ENCODE assay signal across 9 cellular contexts in genomic region chrX:86806786-86807185, GRCh38.
DNase-seq lines count a peak whose midpoint lies in the region; ATAC-seq and TF ChIP-seq lines count a peak whose summit lies in the region.
"Had no signal": no experiment of that assay in that cellular context is flagged by ENCODE, and none has a peak within 500 bp of the region (broad histone marks: within the 10 kb centered on the region; RNA-seq: fewer than 3 reads in every experiment).

No MANE protein-coding gene starts in this region.

- no peak overlapping the region for H3K4me3 ChIP-seq in GM23338
- H3K4me3 ChIP-seq in OCI-LY7 (ENCODE audit: low read depth, low read length, poor library complexity, severe bottlenecking) = no peak overlapping the region
- H3K4me3 ChIP-seq in lower leg skin (ENCODE audit: low read depth, poor library complexity, severe bottlenecking) = no peak overlapping the region

- no peaks in the 10 kb centered on the region for H3K27me3 Mint-ChIP-seq in GM23338 (ENCODE audit: insufficient read depth, low read depth, poor library complexity)
- H3K27me3 Mint-ChIP-seq in activated T-helper 17 cell treated with anti-CD3 and anti-CD28 coated beads, Interleukin-2, amount 50 U/mL, for 72 hours = no peaks in the 10 kb centered on the region
- H3K27me3 Mint-ChIP-seq: dendritic cell treated with granulocyte-macrophage colony-stimulating factor and Interleukin-4, amounts not matched to agents 40 ng/mL and 50 ng/mL, for 4 days had no signal

- no peaks in the 10 kb centered on the region for H3F3A ChIP-seq in GM23338 (replicated peaks; ENCODE audit: low read depth)

- peak; percentile 0 for DNase-seq in COLO829 (ENCODE audit: low spot score)
- DNase-seq in GM23338 (ENCODE audit: low spot score) = peak; percentile 56
- DNase-seq in OCI-LY7 (ENCODE audit: low spot score) = peak; percentile 3
- DNase-seq in iPS DF 19.7 (ENCODE audit: low read depth, low spot score) = peak; percentile 20
- no peak for DNase-seq in activated CD4-positive, alpha-beta T cell treated with anti-CD3 and anti-CD28 coated beads, Interleukin-2, amount 50 U/mL, for 48 hours
- no peak for DNase-seq in lower leg skin (ENCODE audit: low spot score in 2 of 2)

- H3K9me3 ChIP-seq in OCI-LY7 (ENCODE audit: low read length) = no peaks in the 10 kb centered on the region

- no peak for TF ChIP-seq POLR2A in lower leg skin (IDR thresholded peaks at IDR 0.05)

- H3K9me3 Mint-ChIP-seq in GM23338 = peaks cover 19% of the 10 kb centered on the region
- H3K9me3 Mint-ChIP-seq in activated T-helper 17 cell treated with anti-CD3 and anti-CD28 coated beads, Interleukin-2, amount 50 U/mL, for 72 hours = peaks cover 7% of the 10 kb centered on the region
- H3K9me3 Mint-ChIP-seq: dendritic cell treated with granulocyte-macrophage colony-stimulating factor and Interleukin-4, amounts not matched to agents 40 ng/mL and 50 ng/mL, for 4 days had no signal

- peaks cover 21% of the 10 kb centered on the region for H3K36me3 Mint-ChIP-seq in GM23338 (ENCODE audit: low read depth)
- H3K36me3 Mint-ChIP-seq in activated T-helper 17 cell treated with anti-CD3 and anti-CD28 coated beads, Interleukin-2, amount 50 U/mL, for 72 hours (ENCODE audit: low read depth) = no peaks in the 10 kb centered on the region

- TF ChIP-seq CTCF in GM23338 (conservative IDR thresholded peaks at IDR 0.05; ENCODE audit: low read depth in 2 of 2) (peak; percentile 56 to 69), OCI-LY7 (conservative IDR thresholded peaks at IDR 0.05; ENCODE audit: low read length) (peak; percentile 63), lower leg skin (IDR thresholded peaks at IDR 0.05) (no peak)

- H3K27ac ChIP-seq in GM23338 (ENCODE audit: low read depth) (no peak overlapping the region), OCI-LY7 (ENCODE audit: low read depth, low read length, poor library complexity, severe bottlenecking) (no peak overlapping the region)

- no peaks in the 10 kb centered on the region for H3K27me3 ChIP-seq in GM23338 (ENCODE audit: insufficient read depth)

- H4K20me1 ChIP-seq in GM23338 (replicated peaks; ENCODE audit: insufficient read depth) (no peaks in the 10 kb centered on the region), OCI-LY7 (ENCODE audit: insufficient read depth, low read length) (no peaks in the 10 kb centered on the region)

- no peak overlapping the region for H3K4me3 Mint-ChIP-seq in GM23338
- no peak overlapping the region for H3K4me3 Mint-ChIP-seq in activated T-helper 17 cell treated with anti-CD3 and anti-CD28 coated beads, Interleukin-2, amount 50 U/mL, for 72 hours
- H3K4me3 Mint-ChIP-seq: dendritic cell treated with granulocyte-macrophage colony-stimulating factor and Interleukin-4, amounts not matched to agents 40 ng/mL and 50 ng/mL, for 4 days had no signal

- no TSS peak for BruUV-seq in OCI-LY7 (replicated peaks; lab: Mats Ljungman, UMichigan)

- H3K4me2 ChIP-seq in GM23338 (no peak overlapping the region), OCI-LY7 (ENCODE audit: low read length) (no peak overlapping the region)

- POLR2A ChIA-PET in OCI-LY7 (lab: Charles Lee) = no interaction called here

- H3K9me2 ChIP-seq in GM23338 (ENCODE audit: insufficient read depth) = no peaks in the 10 kb centered on the region
- no peaks in the 10 kb centered on the region for H3K9me2 ChIP-seq in OCI-LY7 (ENCODE audit: insufficient read depth, low read length)

- WGBS in lower leg skin, 2 donors = 27 to 60% methylated on average over 2 of the region's 2 CpGs

- CTCF ChIA-PET in OCI-LY7 (lab: Charles Lee; ENCODE audit: unreplicated experiment) = no interaction called here

- no peak overlapping the region for H3K27ac Mint-ChIP-seq in GM23338
- H3K27ac Mint-ChIP-seq in activated T-helper 17 cell treated with anti-CD3 and anti-CD28 coated beads, Interleukin-2, amount 50 U/mL, for 72 hours = no peak overlapping the region
- H3K27ac Mint-ChIP-seq: dendritic cell treated with granulocyte-macrophage colony-stimulating factor and Interleukin-4, amounts not matched to agents 40 ng/mL and 50 ng/mL, for 4 days had no signal

- peaks cover 14% of the 10 kb centered on the region for H3K4me1 Mint-ChIP-seq in GM23338
- H3K4me1 Mint-ChIP-seq in activated T-helper 17 cell treated with anti-CD3 and anti-CD28 coated beads, Interleukin-2, amount 50 U/mL, for 72 hours = no peaks in the 10 kb centered on the region

- ATAC-seq in GM23338 = peak; percentile 53; the same call in 2 of the 3 replicates
- ATAC-seq in HG02678 (IDR thresholded peaks at IDR 0.05; ENCODE audit: unreplicated experiment) = no peak
- no peak for ATAC-seq in activated T-helper 17 cell treated with anti-CD3 and anti-CD28 coated beads, Interleukin-2, amount 50 U/mL, for 72 hours (replicated peaks)

- no peak overlapping the region for H2AFZ ChIP-seq in GM23338
- no peak overlapping the region for H2AFZ ChIP-seq in OCI-LY7 (ENCODE audit: low read length)

- intact Hi-C loops in OCI-LY7 (cut with micrococcal nuclease; ENCODE audit: unreplicated experiment) = no loop called here
- intact Hi-C loops in lower leg skin (cut with DNase I; ENCODE audit: low total_unique reads) = no loop called here

- H3K79me2 ChIP-seq in GM23338 (replicated peaks; ENCODE audit: insufficient read depth) = no peaks in the 10 kb centered on the region
- no peaks in the 10 kb centered on the region for H3K79me2 ChIP-seq in OCI-LY7 (ENCODE audit: insufficient read depth, low read depth, low read length)

- peaks cover 7% of the 10 kb centered on the region; the same call in 1 of the 2 replicates for H3K4me1 ChIP-seq in GM23338 (ENCODE audit: insufficient read depth)
- H3K4me1 ChIP-seq in OCI-LY7 (ENCODE audit: insufficient read depth, low read length, poor library complexity, severe bottlenecking) = no peaks in the 10 kb centered on the region

- H3K36me3 ChIP-seq in GM23338 (ENCODE audit: insufficient read depth) = peaks cover 4% of the 10 kb centered on the region; the same call in 1 of the 2 replicates
- H3K36me3 ChIP-seq in OCI-LY7 (ENCODE audit: insufficient read depth, low read length) = no peaks in the 10 kb centered on the region

TF ChIP-seq in GM23338, 12 proteins besides CTCF, POLR2A, EP300 and RAD21:
- TF ChIP-seq CREB1 (CRISPR knock-in tag; IDR thresholded peaks at IDR 0.05; ENCODE audit: low read depth) (no peak), NANOG (IDR thresholded peaks at IDR 0.05; ENCODE audit: borderline replicate concordance) (no peak)

Comparison
In these comparisons a context has a peak if more than half of its experiments do, and no peak if none do; other contexts are left out.
1. DNase-seq: peak in COLO829 (single experiment), GM23338 (single experiment), OCI-LY7 (single experiment) and iPS DF 19.7 (single experiment); none in activated CD4-positive, alpha-beta T cell treated with anti-CD3 and anti-CD28 coated beads, Interleukin-2, amount 50 U/mL, for 48 hours (0 of 2) and lower leg skin (0 of 2).
2. CTCF ChIP-seq: peak in GM23338 (2 of 2) and OCI-LY7 (single experiment); none in lower leg skin (0 of 3).